18 cellular contexts compared by ENCODE assay signal in the genomic region with DNA sequence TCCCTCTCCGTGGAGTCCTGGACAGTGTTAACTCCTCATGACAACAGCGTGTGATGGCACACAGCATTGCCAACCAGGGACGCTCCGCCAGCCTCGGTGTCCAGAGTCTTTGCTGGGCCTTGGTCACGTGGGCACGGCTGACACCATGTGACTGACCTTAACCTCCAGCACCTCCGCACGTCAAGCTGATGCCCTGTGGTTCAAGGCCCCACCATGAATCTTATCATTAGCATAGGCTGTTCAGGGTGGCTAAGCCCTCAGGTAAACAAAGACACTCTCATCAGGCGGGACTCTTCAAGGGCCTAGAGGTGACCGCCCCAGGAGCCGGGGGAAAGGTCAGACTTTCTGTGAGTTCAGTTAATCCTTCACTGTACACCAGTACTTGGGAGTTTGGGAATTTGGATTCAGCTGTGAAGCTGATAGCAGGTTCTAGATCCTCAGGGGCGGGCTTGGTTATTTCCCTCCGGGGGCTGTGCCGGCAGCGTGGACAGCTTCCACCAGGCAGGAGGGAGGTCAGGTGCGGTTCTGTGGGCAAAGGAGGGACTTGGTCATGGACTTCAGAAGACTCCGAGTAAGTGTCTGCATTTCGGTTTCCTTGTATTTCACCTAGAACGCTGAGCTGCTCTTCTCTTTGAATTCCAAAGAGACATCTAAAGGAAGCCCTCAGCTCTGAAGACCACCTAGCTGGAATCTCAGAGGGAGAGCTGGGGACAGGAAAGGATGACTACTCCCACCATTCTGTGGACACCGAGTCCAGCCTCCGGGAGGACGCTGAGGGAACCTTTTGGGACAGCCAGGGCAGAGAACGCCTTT.
A peak's percentile ranks its signal among the peaks of the same experiment; 100 is the strongest.
DNase-seq lines count a peak whose midpoint lies in the region; ATAC-seq and TF ChIP-seq lines count a peak whose summit lies in the region.
"Had no signal": no experiment of that assay in that cellular context is flagged by ENCODE, and none has a peak within 500 bp of the region (broad histone marks: within the 10 kb centered on the region; RNA-seq: fewer than 3 reads in every experiment).

No MANE protein-coding gene starts in this region.

- peak overlapping the region; percentile 86 to 94 for H3K27ac ChIP-seq in right atrium auricular region
- H3K27ac ChIP-seq in substantia nigra (ENCODE audit: low read depth, low read length, poor library complexity, severe bottlenecking) = peak overlapping the region; percentile 51
- no peak overlapping the region for H3K27ac ChIP-seq in aorta (ENCODE audit: low read depth in 1 of 2, low read length in 2 of 2)
- H3K27ac ChIP-seq: A549, colonic mucosa had no signal

- H3K4me3 ChIP-seq in right atrium auricular region = no peak overlapping the region
- H3K4me3 ChIP-seq in aorta (ENCODE audit: low read length in 2 of 2) = no peak overlapping the region
- H3K4me3 ChIP-seq: A549, colonic mucosa, upper lobe of left lung had no signal

- no peaks in the 10 kb centered on the region for H3K9me3 ChIP-seq in T-helper 17 cell (ENCODE audit: control insufficient read depth, low read length, poor library complexity, severe bottlenecking)
- H3K9me3 ChIP-seq in right atrium auricular region = no peaks in the 10 kb centered on the region
- no peaks in the 10 kb centered on the region for H3K9me3 ChIP-seq in aorta (ENCODE audit: control insufficient read depth, low read length)
- H3K9me3 ChIP-seq: A549, colonic mucosa, upper lobe of left lung had no signal

- POLR2A ChIA-PET in activated CD4-positive, alpha-beta T cell treated with anti-CD3 and anti-CD28 coated beads, Interleukin-2, amount 10 ng/mL, durations not matched to agents 7 days and 5 days (lab: Charles Lee) = no interaction called here

- CTCF ChIA-PET in activated CD4-positive, alpha-beta T cell treated with anti-CD3 and anti-CD28 coated beads, Interleukin-2, amount 10 ng/mL, durations not matched to agents 7 days and 5 days (lab: Charles Lee) = interaction anchor here (0.6 to 2.5 kb wide), 7 partner anchors 10 to 352 kb away, joined by 3 to 8 read pairs (median 3); no protein-coding TSS in a partner anchor

- H3K9me3 Mint-ChIP-seq in activated CD4-positive, alpha-beta T cell treated with anti-CD3 and anti-CD28 coated beads, Interleukin-2, amount 10 ng/mL, durations not matched to agents 7 days and 5 days = no peaks in the 10 kb centered on the region

- intact Hi-C loops in aorta (cut with DNase I) = loop anchor here in 1 of 2 donors (5.0 to 10.0 kb wide), 2 partner anchors 117 to 305 kb away; a partner anchor contains a TSS

- no peaks in the 10 kb centered on the region for H3K36me3 ChIP-seq in right atrium auricular region
- H3K36me3 ChIP-seq in aorta (ENCODE audit: control insufficient read depth in 1 of 2, insufficient read depth in 2 of 2, low read length in 1 of 2) = no peaks in the 10 kb centered on the region
- H3K36me3 ChIP-seq: colonic mucosa, upper lobe of left lung had no signal

- H3K27ac Mint-ChIP-seq in activated CD4-positive, alpha-beta T cell treated with anti-CD3 and anti-CD28 coated beads, Interleukin-2, amount 10 ng/mL, durations not matched to agents 7 days and 5 days = peak overlapping the region; percentile 80
- H3K27ac Mint-ChIP-seq in T-helper 17 cell = peak overlapping the region; percentile 60

- ATAC-seq in T-helper 17 cell (no peak), HG03280 (IDR thresholded peaks at IDR 0.05; ENCODE audit: unreplicated experiment) (no peak), aorta (ENCODE audit: low FRiP score) (no peak), HG03175 (IDR thresholded peaks at IDR 0.05; ENCODE audit: unreplicated experiment) (no peak)
- ATAC-seq: A549, left colon had no signal

- WGBS in aorta, 2 donors = 93% methylated on average over 24 of the region's 24 CpGs

- H3K4me1 ChIP-seq in right atrium auricular region (peaks cover 0 to 84% of the 10 kb centered on the region in 2 donors), aorta (ENCODE audit: control insufficient read depth in 1 of 2, insufficient read depth in 2 of 2, low read length in 2 of 2) (no peaks in the 10 kb centered on the region)

- no peak for DNase-seq in activated CD4-positive, alpha-beta T cell treated with anti-CD3 and anti-CD28 coated beads, Interleukin-2, amount 10 ng/mL, durations not matched to agents 7 days and 5 days
- no peak for DNase-seq in activated CD4-positive, alpha-beta T cell treated with anti-CD3 and anti-CD28 coated beads, Interleukin-2, amount 50 U/mL, for 4 hours
- DNase-seq in T-helper 17 cell (no peak), right atrium auricular region (ENCODE audit: low spot score) (no peak), substantia nigra (lab: John Stamatoyannopoulos, UW) (peak in 1 of 49 donors; percentile 23), aorta (no peak)
- DNase-seq: activated CD8-positive, alpha-beta memory T cell treated with anti-CD3 and anti-CD28 coated beads, Interleukin-2, amount 50 U/mL, for 4 hours; colonic mucosa; erythroblast; left colon; NCI-H1092 treated with DMSO at 0.1 percent for 48 hours; NCI-H2171 treated with DMSO at 0.1 percent for 48 hours; NK-92 treated with Interleukin-12 subunit alpha and Interleukin-12 subunit beta, amount 100 ng/mL, for 24 hours; SIG-M5 had no signal

- H3K36me3 Mint-ChIP-seq in activated CD4-positive, alpha-beta T cell treated with anti-CD3 and anti-CD28 coated beads, Interleukin-2, amount 10 ng/mL, durations not matched to agents 7 days and 5 days (ENCODE audit: low read depth) = no peaks in the 10 kb centered on the region
- H3K36me3 Mint-ChIP-seq in T-helper 17 cell (ENCODE audit: low read depth) = no peaks in the 10 kb centered on the region

- no peaks in the 10 kb centered on the region for H3K27me3 Mint-ChIP-seq in activated CD4-positive, alpha-beta T cell treated with anti-CD3 and anti-CD28 coated beads, Interleukin-2, amount 10 ng/mL, durations not matched to agents 7 days and 5 days
- H3K27me3 Mint-ChIP-seq in T-helper 17 cell = peaks cover 6% of the 10 kb centered on the region

- no peaks in the 10 kb centered on the region for H3K27me3 ChIP-seq in right atrium auricular region
- no peaks in the 10 kb centered on the region for H3K27me3 ChIP-seq in aorta (ENCODE audit: control insufficient read depth in 1 of 2, insufficient read depth in 2 of 2, low read length in 1 of 2)
- H3K27me3 ChIP-seq: colonic mucosa, upper lobe of left lung had no signal

- peaks cover 74% of the 10 kb centered on the region for H3K4me1 Mint-ChIP-seq in activated CD4-positive, alpha-beta T cell treated with anti-CD3 and anti-CD28 coated beads, Interleukin-2, amount 10 ng/mL, durations not matched to agents 7 days and 5 days
- peaks cover 26% of the 10 kb centered on the region for H3K4me1 Mint-ChIP-seq in T-helper 17 cell

- H3K4me3 Mint-ChIP-seq in activated CD4-positive, alpha-beta T cell treated with anti-CD3 and anti-CD28 coated beads, Interleukin-2, amount 10 ng/mL, durations not matched to agents 7 days and 5 days = no peak overlapping the region
- no peak overlapping the region for H3K4me3 Mint-ChIP-seq in T-helper 17 cell

- no peak for TF ChIP-seq CTCF in right atrium auricular region (IDR thresholded peaks at IDR 0.05)

Comparison
In these comparisons a context has a peak if more than half of its experiments do, and no peak if none do; other contexts are left out.
1. H3K27ac ChIP-seq: peak in right atrium auricular region (2 of 2) and substantia nigra (single experiment); none in aorta (0 of 2).